ENCODE assay signal across 1 cellular context in genomic region chr21:42059141-42059540, GRCh38.
TF ChIP-seq lines count a peak whose summit lies in the region.

No MANE protein-coding gene starts in this region.

TF ChIP-seq in H1, 55 proteins besides CTCF, POLR2A, EP300 and RAD21:
- no peak for TF ChIP-seq RFX5 (IDR thresholded peaks at IDR 0.05; ENCODE audit: borderline replicate concordance, low read depth, low read length)
- no peak for TF ChIP-seq RBBP5 (IDR thresholded peaks at IDR 0.05; ENCODE audit: borderline replicate concordance, low read depth, low read length)
- no peak for TF ChIP-seq PHF8 (conservative IDR thresholded peaks at IDR 0.05; ENCODE audit: low read depth, low read length)
- TF ChIP-seq USF2 (IDR thresholded peaks at IDR 0.05; ENCODE audit: low read length): no peak
- TF ChIP-seq SIRT6 (IDR thresholded peaks at IDR 0.05; ENCODE audit: low read length): no peak
- no peak for TF ChIP-seq KDM5A (IDR thresholded peaks at IDR 0.05; ENCODE audit: low read length)
- no peak for TF ChIP-seq TEAD4 (IDR thresholded peaks at IDR 0.05; ENCODE audit: low read depth, low read length)
- no peak for TF ChIP-seq CHD2 (IDR thresholded peaks at IDR 0.05; ENCODE audit: low read length)
- no peak for TF ChIP-seq POU5F1 (IDR thresholded peaks at IDR 0.05; ENCODE audit: low read depth, low read length)
- no peak for TF ChIP-seq EGR1 (IDR thresholded peaks at IDR 0.05; ENCODE audit: borderline replicate concordance, low read depth, low read length)
